2 cellular contexts compared by ENCODE assay signal in genomic region chr4:77073106-77073858, GRCh38.
TF ChIP-seq lines count a peak whose summit lies in the region.

No MANE protein-coding gene starts in this region.

TF ChIP-seq in A549, 52 proteins besides CTCF, POLR2A, EP300 and RAD21 (continued from another document):
- no peak for TF ChIP-seq ELK1 (IDR thresholded peaks at IDR 0.05; ENCODE audit: low read depth, low read length)
TF ChIP-seq in A549: peak in this region for 0.

TF ChIP-seq in HEK293, 187 proteins besides CTCF, POLR2A, EP300 and RAD21 (continued from another document):
- peak; percentile 45 for TF ChIP-seq PRDM10 (tag by site-specific recombination; IDR thresholded peaks at IDR 0.05)
- TF ChIP-seq ZNF521 (tag by site-specific recombination; IDR thresholded peaks at IDR 0.05): no peak
- no peak for TF ChIP-seq ZNF510 (tag by site-specific recombination; IDR thresholded peaks at IDR 0.05; ENCODE audit: insufficient replicate concordance)
- TF ChIP-seq ZNF292 (tag by site-specific recombination; IDR thresholded peaks at IDR 0.05; ENCODE audit: borderline replicate concordance, low read depth): no peak
- no peak for TF ChIP-seq KLF7 (tag by site-specific recombination; IDR thresholded peaks at IDR 0.05; ENCODE audit: borderline replicate concordance)
- TF ChIP-seq TSHZ1 (tag by site-specific recombination; IDR thresholded peaks at IDR 0.05; ENCODE audit: borderline replicate concordance): no peak
- peak; percentile 62; the same call in 1 of the 2 replicates for TF ChIP-seq ZBTB17 (tag by site-specific recombination; IDR thresholded peaks at IDR 0.05)
- TF ChIP-seq ZFHX2 (tag by site-specific recombination; conservative IDR thresholded peaks at IDR 0.05): no peak
- no peak for TF ChIP-seq ZNF621 (tag by site-specific recombination; IDR thresholded peaks at IDR 0.05)
- TF ChIP-seq ZNF548 (tag by site-specific recombination; IDR thresholded peaks at IDR 0.05): no peak
- no peak for TF ChIP-seq KLF10 (tag by site-specific recombination; IDR thresholded peaks at IDR 0.05)
- no peak for TF ChIP-seq ZNF658 (tag by site-specific recombination; IDR thresholded peaks at IDR 0.05)
- no peak for TF ChIP-seq ZNF302 (tag by site-specific recombination; IDR thresholded peaks at IDR 0.05; ENCODE audit: low read depth)
- peak; percentile 54; the same call in 1 of the 2 replicates for TF ChIP-seq ZNF394 (tag by site-specific recombination; IDR thresholded peaks at IDR 0.05; ENCODE audit: borderline replicate concordance)
- TF ChIP-seq ZNF404 (tag by site-specific recombination; IDR thresholded peaks at IDR 0.05): no peak
- TF ChIP-seq ZNF660 (tag by site-specific recombination; IDR thresholded peaks at IDR 0.05): 0 out of 2 replicates have a peak, but pooled peaks have one; percentile 16
- TF ChIP-seq ZNF114 (tag by site-specific recombination; IDR thresholded peaks at IDR 0.05): no peak
